Comparison of ENCODE assay signal across 15 cellular contexts in genomic region chr3:73746610-73747009, GRCh38.
"Had no signal": no experiment of that assay in that cellular context is flagged by ENCODE, and none has a peak within 500 bp of the region (broad histone marks: within the 10 kb centered on the region; RNA-seq: fewer than 3 reads in every experiment).

No MANE protein-coding gene starts in this region.

- H3K27ac ChIP-seq: sigmoid colon, upper lobe of left lung, WERI-Rb-1 had no signal

- ATAC-seq: activated CD8-positive, alpha-beta T cell treated with anti-CD3 and anti-CD28 coated beads, Interleukin-2, amount 10 ng/mL, durations not matched to agents 7 days and 5 days; left cardiac atrium; natural killer cell treated with Interleukin-12 subunit alpha and Interleukin-12 subunit beta and Interleukin-15 and Interleukin-18, amount 100 ng/mL, for 72 hours; stimulated activated naive CD8-positive, alpha-beta T cell treated with anti-CD3 and anti-CD28 coated beads, Interleukin-15, Interleukin-2, amounts not matched to agents 100 U/mL and 50 U/mL, for 24 hours had no signal

- H3K4me1 ChIP-seq: sigmoid colon had no signal

- H3K36me3 ChIP-seq: sigmoid colon, upper lobe of left lung, WERI-Rb-1 had no signal

- H3K27me3 ChIP-seq: sigmoid colon, upper lobe of left lung had no signal

- H3K4me3 ChIP-seq: lung, sigmoid colon, upper lobe of left lung had no signal

- DNase-seq: activated CD4-positive, alpha-beta T cell treated with anti-CD3 and anti-CD28 coated beads for 48 hours; activated CD8-positive, alpha-beta T cell treated with anti-CD3 and anti-CD28 coated beads, Interleukin-2, amount 10 ng/mL, durations not matched to agents 7 days and 5 days; activated naive CD4-positive, alpha-beta T cell treated with anti-CD3 and anti-CD28 coated beads for 36 hours; central memory CD4-positive, alpha-beta T cell; cortex of kidney; effector CD8-positive, alpha-beta T cell; erythroblast; left cardiac atrium; sigmoid colon; stimulated activated naive CD8-positive, alpha-beta T cell treated with anti-CD3 and anti-CD28 coated beads, Interleukin-15, Interleukin-2, amounts not matched to agents 100 U/mL and 50 U/mL, for 24 hours; T-helper 9 cell; upper lobe of left lung; WERI-Rb-1 had no signal

- H3K9me3 ChIP-seq: sigmoid colon, upper lobe of left lung had no signal
